17 cellular contexts compared by ENCODE assay signal in the genomic region with DNA sequence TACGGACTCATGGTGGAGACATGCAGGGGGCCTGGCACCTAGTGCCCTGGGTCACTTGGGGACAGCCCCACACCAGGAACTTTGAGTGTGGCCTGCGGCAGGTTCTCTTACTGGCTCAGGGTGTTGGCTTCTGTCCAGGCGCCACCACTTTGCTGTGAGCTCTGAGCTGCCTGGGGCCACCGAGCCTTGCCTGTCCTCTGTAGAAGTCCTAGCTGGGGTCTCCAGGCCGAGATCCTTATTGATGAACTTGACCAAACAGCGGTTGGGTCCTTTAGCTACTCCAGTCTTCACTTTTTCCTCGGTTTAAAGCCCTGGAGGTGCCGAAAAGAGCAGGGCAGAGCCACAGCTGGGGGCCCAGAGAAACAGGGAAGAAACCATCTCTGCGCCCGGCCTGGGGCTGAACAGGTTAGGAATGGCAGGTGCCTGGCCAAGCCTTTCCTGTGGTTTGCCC. TPM values are rescaled to one million over a fixed set of nuclear protein-coding genes. Genes with fewer than 3 reads are reported as not detected.
"Had no signal": no experiment of that assay in that cellular context is flagged by ENCODE, and none has a peak within 500 bp of the region (broad histone marks: within the 10 kb centered on the region; RNA-seq: fewer than 3 reads in every experiment).

No MANE protein-coding gene starts in this region.

- H3K4me2 ChIP-seq: hepatocyte, smooth muscle cell had no signal

- H3K27ac Mint-ChIP-seq: dendritic cell treated with granulocyte-macrophage colony-stimulating factor and Interleukin-4, amounts not matched to agents 40 ng/mL and 50 ng/mL, for 4 days had no signal

- ATAC-seq: sciatic nerve; stimulated activated naive B cell treated with anti-CD40 and anti-IgM and Interleukin-4, amounts not matched to agents 10 μg/mL and 1 μg/mL and 100 μg/mL, for 72 hours had no signal

- H3K4me1 Mint-ChIP-seq: neural crest cell had no signal

- H3K9me3 ChIP-seq: ascending aorta, breast epithelium, esophagus squamous epithelium had no signal

- H2AFZ ChIP-seq: hepatocyte had no signal

- DNase-seq: activated CD4-positive, alpha-beta T cell treated with anti-CD3 and anti-CD28 coated beads, Interleukin-2, amount 50 U/mL, for 4 hours; activated naive CD4-positive, alpha-beta T cell treated with Interleukin-2 at 50 U/mL for 16 hours; cerebellar nuclear complex; effector CD8-positive, alpha-beta T cell; esophagus squamous epithelium; mammary epithelial cell; stimulated activated naive B cell treated with anti-CD40 and anti-IgM and Interleukin-4, amounts not matched to agents 10 μg/mL and 1 μg/mL and 100 μg/mL, for 72 hours; SW 1271; WERI-Rb-1 had no signal

- H3K4me1 ChIP-seq: ascending aorta had no signal

- H3K4me3 ChIP-seq: ascending aorta, breast epithelium, esophagus squamous epithelium, hepatocyte, smooth muscle cell had no signal

- H3K4me3 Mint-ChIP-seq: dendritic cell treated with granulocyte-macrophage colony-stimulating factor and Interleukin-4, amounts not matched to agents 40 ng/mL and 50 ng/mL, for 4 days; neural crest cell; stimulated activated naive B cell treated with anti-CD40 and anti-IgM and Interleukin-4, amounts not matched to agents 10 μg/mL and 1 μg/mL and 100 μg/mL, for 72 hours had no signal

- H3K79me2 ChIP-seq: hepatocyte had no signal

- H3K9me3 Mint-ChIP-seq: dendritic cell treated with granulocyte-macrophage colony-stimulating factor and Interleukin-4, amounts not matched to agents 40 ng/mL and 50 ng/mL, for 4 days; neural crest cell; stimulated activated naive B cell treated with anti-CD40 and anti-IgM and Interleukin-4, amounts not matched to agents 10 μg/mL and 1 μg/mL and 100 μg/mL, for 72 hours had no signal

- H3K27me3 ChIP-seq: ascending aorta, breast epithelium had no signal

- H3K27ac ChIP-seq: ascending aorta, esophagus squamous epithelium, hepatocyte, WERI-Rb-1 had no signal

RNA-seq across cellular contexts. Expression of a gene that starts 41.3 kb away (rescaled TPM):
- total RNA-seq: T-helper 2 cell treated with Interferon-gamma antibody and Interleukin-4, amounts not matched to agents 100 ng/mL and 5 ng/mL, for 36 hours had no signal
